ENCODE assay signal across 11 cellular contexts in genomic region chr15:95929232-95929846, GRCh38.
DNase-seq lines count a peak whose midpoint lies in the region; ATAC-seq and TF ChIP-seq lines count a peak whose summit lies in the region.
"Had no signal": no experiment of that assay in that cellular context is flagged by ENCODE, and none has a peak within 500 bp of the region (broad histone marks: within the 10 kb centered on the region; RNA-seq: fewer than 3 reads in every experiment).

No MANE protein-coding gene starts in this region.

- no peak for TF ChIP-seq CTCF in neural crest cell (conservative IDR thresholded peaks at IDR 0.05)

- peaks cover 2% of the 10 kb centered on the region for H3K9me3 Mint-ChIP-seq in neural crest cell

- H3K4me3 Mint-ChIP-seq in neural crest cell = no peak overlapping the region

- peak overlapping the region; percentile 3 for H3K27ac Mint-ChIP-seq in neural crest cell (ENCODE audit: unreplicated experiment)

- peaks cover 6% of the 10 kb centered on the region for H3K4me1 Mint-ChIP-seq in neural crest cell

- in situ Hi-C loops in G401 (cut with HindIII; ENCODE audit: low sequenced_read_pairs) = no loop called here

- ATAC-seq in HG02981 (IDR thresholded peaks at IDR 0.05; ENCODE audit: unreplicated experiment) = peak; percentile 99
- ATAC-seq: A549 had no signal

- peaks cover 5% of the 10 kb centered on the region for H3K36me3 Mint-ChIP-seq in neural crest cell (ENCODE audit: low read depth)

- H3K27me3 Mint-ChIP-seq in neural crest cell (ENCODE audit: low read depth) = no peaks in the 10 kb centered on the region

- peak; percentile 1 for DNase-seq in NCI-H2029 (lab: John Stamatoyannopoulos, UW)
- no peak for DNase-seq in NCI-H2029 treated with DMSO at 0.1 percent for 48 hours (lab: John Stamatoyannopoulos, UW)
- DNase-seq in OCI-M1 (lab: John Stamatoyannopoulos, UW) = peak; percentile 98
- no peak for DNase-seq in neural crest cell (ENCODE audit: low read depth, low spot score)
- DNase-seq in G401 (ENCODE audit: low spot score) = no peak
- DNase-seq in DMS79 (lab: John Stamatoyannopoulos, UW) = no peak
- DNase-seq in NCI-H510A treated with DMSO at 0.1 percent for 48 hours (lab: John Stamatoyannopoulos, UW) = no peak
- DNase-seq: amniotic stem cell, PC-9 had no signal

Comparison
In these comparisons a context has a peak if more than half of its experiments do, and no peak if none do; other contexts are left out.
1. DNase-seq: peak in NCI-H2029 (single experiment) and OCI-M1 (single experiment); none in NCI-H2029 treated with DMSO at 0.1 percent for 48 hours (single experiment), neural crest cell (single experiment), G401 (single experiment), DMS79 (single experiment) and NCI-H510A treated with DMSO at 0.1 percent for 48 hours (single experiment).